Comparison of ENCODE assay signal across 8 cellular contexts in the genomic region with DNA sequence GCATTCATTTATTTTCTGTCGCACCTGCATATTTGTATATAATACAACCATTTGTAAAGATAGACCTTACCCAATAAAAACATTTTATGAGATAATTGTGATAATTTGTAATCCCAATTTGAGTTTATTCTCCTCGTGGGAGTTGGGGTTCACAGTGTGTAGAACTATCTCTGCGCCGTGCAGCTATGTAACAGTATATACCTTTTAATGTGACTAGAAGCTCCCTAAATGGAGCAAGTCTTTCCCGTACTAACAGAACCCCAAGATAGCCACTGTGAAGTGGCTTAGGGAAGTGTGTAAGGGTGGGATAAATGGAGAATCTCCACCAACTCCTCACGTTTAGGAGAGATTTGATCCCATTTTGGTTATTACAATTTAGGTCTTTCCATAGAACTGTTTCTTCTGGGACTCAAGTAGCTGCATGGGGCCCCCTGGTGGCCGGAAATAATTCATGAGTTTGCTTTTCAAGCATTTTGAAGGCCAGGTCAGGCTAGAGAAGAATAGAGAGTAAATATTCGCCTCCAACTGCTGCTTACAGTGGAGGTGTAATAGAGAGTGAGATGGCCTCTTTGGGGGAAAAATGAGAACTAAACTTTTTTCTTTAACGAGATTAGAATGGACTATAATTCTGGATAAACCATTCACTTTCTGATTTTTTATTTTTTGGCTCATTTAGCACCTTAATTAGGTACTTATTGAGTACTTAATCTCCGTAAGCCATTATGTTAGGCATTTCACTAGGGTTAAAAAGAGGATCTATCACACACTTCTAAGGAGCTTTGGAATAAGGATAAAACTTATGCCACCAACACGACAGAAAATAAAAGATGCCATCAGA. TPM values are rescaled to one million over a fixed set of nuclear protein-coding genes. Genes with fewer than 3 reads are reported as not detected.
DNase-seq lines count a peak whose midpoint lies in the region; ATAC-seq and TF ChIP-seq lines count a peak whose summit lies in the region.

No MANE protein-coding gene starts in this region.

- H3K4me3 ChIP-seq in MG63 (no peak overlapping the region), right atrium auricular region (no peak overlapping the region)

- peak; percentile 59 to 84 for TF ChIP-seq CTCF in right atrium auricular region (IDR thresholded peaks at IDR 0.05)

- H3K9me3 ChIP-seq in MG63 (no peaks in the 10 kb centered on the region), right atrium auricular region (no peaks in the 10 kb centered on the region)

- H3K36me3 ChIP-seq in MG63 (no peaks in the 10 kb centered on the region), right atrium auricular region (peaks cover 14% of the 10 kb centered on the region)

- peaks cover 0 to 7% of the 10 kb centered on the region in 2 donors for H3K4me1 ChIP-seq in right atrium auricular region

- H3K27ac ChIP-seq in right atrium auricular region: no peak overlapping the region

- ATAC-seq in sciatic nerve (peak; percentile 53), HG03457 (IDR thresholded peaks at IDR 0.05; ENCODE audit: unreplicated experiment) (no peak)

- intact Hi-C loops in sciatic nerve (cut with DNase I): no loop called here

- H3K27me3 ChIP-seq in MG63 (peaks cover 13% of the 10 kb centered on the region), right atrium auricular region (no peaks in the 10 kb centered on the region)

- peak; percentile 21 to 54 for DNase-seq in NOMO-1 (lab: John Stamatoyannopoulos, UW; ENCODE audit: unreplicated experiment in 2 of 2)
- DNase-seq in NOMO-1 treated with dmso at 0.1 percent for 144 hours (lab: John Stamatoyannopoulos, UW; ENCODE audit: unreplicated experiment): no peak
- DNase-seq in MG63: peak; percentile 55
- peak; percentile 9 for DNase-seq in T follicular helper cell (ENCODE audit: low read depth)
- peak; percentile 54 for DNase-seq in amniotic stem cell (lab: John Stamatoyannopoulos, UW)
- DNase-seq in right atrium auricular region (ENCODE audit: low spot score): peak; percentile 94
- peak; percentile 92 for DNase-seq in sciatic nerve (ENCODE audit: low spot score)

RNA-seq across cellular contexts. Expression of a gene that starts 4.5 kb away (rescaled TPM):
- total RNA-seq in MG63 (2014; rRNA removed; shearing (Covaris generic); ENCODE audit: low replicate concordance): not detected in 2 replicates
- total RNA-seq in right atrium auricular region (10 to 100 TPM; 18.0 to 26.1 TPM), sciatic nerve (13.5 TPM)

RNA-seq across cellular contexts. Expression of a gene that starts 32.7 kb away (rescaled TPM):
- 11.3 and 21.4 TPM in 2 replicates for total RNA-seq in MG63 (2014; rRNA removed; shearing (Covaris generic); ENCODE audit: low replicate concordance)
- total RNA-seq in right atrium auricular region: 10 to 100 TPM; 15.1 to 27.0 TPM
- 20.3 TPM for total RNA-seq in sciatic nerve

Comparison
In these comparisons a context has a peak if more than half of its experiments do, and no peak if none do; other contexts are left out.
1. RNA of a gene that starts 4.5 kb away (total RNA-seq): 18.0 to 26.1 TPM in right atrium auricular region and 13.5 TPM in sciatic nerve (single experiment); not detected in MG63; every median in the first group is over 10 times any median in the second.